In the genomic region with DNA sequence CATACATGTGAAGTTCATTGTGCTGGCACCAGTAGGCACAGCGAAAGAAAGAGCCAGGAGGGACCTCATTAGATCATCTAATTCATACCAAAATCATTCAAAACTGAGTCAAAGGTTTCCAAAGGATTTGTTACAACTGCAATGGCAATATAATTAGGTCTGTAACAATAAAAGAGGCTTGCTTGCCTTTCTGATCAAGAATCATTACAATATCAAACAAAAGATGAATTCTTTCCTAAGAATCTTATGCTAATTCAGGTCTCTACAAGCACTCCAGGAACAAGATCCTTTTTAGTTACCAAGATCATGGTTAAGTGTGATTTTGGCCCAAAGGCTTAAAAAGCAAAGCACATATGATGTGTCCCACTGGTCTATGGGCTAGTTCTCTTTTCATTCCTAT, we compare ENCODE assay signal across 1 cellular context.
TF ChIP-seq lines count a peak whose summit lies in the region.

No MANE protein-coding gene starts in this region.

TF ChIP-seq in GM23338, 12 proteins besides CTCF, POLR2A, EP300 and RAD21 (continued from another document):
- TF ChIP-seq, protein P1, sequence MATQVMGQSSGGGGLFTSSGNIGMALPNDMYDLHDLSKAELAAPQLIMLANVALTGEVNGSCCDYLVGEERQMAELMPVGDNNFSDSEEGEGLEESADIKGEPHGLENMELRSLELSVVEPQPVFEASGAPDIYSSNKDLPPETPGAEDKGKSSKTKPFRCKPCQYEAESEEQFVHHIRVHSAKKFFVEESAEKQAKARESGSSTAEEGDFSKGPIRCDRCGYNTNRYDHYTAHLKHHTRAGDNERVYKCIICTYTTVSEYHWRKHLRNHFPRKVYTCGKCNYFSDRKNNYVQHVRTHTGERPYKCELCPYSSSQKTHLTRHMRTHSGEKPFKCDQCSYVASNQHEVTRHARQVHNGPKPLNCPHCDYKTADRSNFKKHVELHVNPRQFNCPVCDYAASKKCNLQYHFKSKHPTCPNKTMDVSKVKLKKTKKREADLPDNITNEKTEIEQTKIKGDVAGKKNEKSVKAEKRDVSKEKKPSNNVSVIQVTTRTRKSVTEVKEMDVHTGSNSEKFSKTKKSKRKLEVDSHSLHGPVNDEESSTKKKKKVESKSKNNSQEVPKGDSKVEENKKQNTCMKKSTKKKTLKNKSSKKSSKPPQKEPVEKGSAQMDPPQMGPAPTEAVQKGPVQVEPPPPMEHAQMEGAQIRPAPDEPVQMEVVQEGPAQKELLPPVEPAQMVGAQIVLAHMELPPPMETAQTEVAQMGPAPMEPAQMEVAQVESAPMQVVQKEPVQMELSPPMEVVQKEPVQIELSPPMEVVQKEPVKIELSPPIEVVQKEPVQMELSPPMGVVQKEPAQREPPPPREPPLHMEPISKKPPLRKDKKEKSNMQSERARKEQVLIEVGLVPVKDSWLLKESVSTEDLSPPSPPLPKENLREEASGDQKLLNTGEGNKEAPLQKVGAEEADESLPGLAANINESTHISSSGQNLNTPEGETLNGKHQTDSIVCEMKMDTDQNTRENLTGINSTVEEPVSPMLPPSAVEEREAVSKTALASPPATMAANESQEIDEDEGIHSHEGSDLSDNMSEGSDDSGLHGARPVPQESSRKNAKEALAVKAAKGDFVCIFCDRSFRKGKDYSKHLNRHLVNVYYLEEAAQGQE (IDR thresholded peaks at IDR 0.05; ENCODE audit: unreplicated experiment): no peak
- TF ChIP-seq STAT1 (IDR thresholded peaks at IDR 0.05; ENCODE audit: unreplicated experiment): no peak
- TF ChIP-seq, protein P2, sequence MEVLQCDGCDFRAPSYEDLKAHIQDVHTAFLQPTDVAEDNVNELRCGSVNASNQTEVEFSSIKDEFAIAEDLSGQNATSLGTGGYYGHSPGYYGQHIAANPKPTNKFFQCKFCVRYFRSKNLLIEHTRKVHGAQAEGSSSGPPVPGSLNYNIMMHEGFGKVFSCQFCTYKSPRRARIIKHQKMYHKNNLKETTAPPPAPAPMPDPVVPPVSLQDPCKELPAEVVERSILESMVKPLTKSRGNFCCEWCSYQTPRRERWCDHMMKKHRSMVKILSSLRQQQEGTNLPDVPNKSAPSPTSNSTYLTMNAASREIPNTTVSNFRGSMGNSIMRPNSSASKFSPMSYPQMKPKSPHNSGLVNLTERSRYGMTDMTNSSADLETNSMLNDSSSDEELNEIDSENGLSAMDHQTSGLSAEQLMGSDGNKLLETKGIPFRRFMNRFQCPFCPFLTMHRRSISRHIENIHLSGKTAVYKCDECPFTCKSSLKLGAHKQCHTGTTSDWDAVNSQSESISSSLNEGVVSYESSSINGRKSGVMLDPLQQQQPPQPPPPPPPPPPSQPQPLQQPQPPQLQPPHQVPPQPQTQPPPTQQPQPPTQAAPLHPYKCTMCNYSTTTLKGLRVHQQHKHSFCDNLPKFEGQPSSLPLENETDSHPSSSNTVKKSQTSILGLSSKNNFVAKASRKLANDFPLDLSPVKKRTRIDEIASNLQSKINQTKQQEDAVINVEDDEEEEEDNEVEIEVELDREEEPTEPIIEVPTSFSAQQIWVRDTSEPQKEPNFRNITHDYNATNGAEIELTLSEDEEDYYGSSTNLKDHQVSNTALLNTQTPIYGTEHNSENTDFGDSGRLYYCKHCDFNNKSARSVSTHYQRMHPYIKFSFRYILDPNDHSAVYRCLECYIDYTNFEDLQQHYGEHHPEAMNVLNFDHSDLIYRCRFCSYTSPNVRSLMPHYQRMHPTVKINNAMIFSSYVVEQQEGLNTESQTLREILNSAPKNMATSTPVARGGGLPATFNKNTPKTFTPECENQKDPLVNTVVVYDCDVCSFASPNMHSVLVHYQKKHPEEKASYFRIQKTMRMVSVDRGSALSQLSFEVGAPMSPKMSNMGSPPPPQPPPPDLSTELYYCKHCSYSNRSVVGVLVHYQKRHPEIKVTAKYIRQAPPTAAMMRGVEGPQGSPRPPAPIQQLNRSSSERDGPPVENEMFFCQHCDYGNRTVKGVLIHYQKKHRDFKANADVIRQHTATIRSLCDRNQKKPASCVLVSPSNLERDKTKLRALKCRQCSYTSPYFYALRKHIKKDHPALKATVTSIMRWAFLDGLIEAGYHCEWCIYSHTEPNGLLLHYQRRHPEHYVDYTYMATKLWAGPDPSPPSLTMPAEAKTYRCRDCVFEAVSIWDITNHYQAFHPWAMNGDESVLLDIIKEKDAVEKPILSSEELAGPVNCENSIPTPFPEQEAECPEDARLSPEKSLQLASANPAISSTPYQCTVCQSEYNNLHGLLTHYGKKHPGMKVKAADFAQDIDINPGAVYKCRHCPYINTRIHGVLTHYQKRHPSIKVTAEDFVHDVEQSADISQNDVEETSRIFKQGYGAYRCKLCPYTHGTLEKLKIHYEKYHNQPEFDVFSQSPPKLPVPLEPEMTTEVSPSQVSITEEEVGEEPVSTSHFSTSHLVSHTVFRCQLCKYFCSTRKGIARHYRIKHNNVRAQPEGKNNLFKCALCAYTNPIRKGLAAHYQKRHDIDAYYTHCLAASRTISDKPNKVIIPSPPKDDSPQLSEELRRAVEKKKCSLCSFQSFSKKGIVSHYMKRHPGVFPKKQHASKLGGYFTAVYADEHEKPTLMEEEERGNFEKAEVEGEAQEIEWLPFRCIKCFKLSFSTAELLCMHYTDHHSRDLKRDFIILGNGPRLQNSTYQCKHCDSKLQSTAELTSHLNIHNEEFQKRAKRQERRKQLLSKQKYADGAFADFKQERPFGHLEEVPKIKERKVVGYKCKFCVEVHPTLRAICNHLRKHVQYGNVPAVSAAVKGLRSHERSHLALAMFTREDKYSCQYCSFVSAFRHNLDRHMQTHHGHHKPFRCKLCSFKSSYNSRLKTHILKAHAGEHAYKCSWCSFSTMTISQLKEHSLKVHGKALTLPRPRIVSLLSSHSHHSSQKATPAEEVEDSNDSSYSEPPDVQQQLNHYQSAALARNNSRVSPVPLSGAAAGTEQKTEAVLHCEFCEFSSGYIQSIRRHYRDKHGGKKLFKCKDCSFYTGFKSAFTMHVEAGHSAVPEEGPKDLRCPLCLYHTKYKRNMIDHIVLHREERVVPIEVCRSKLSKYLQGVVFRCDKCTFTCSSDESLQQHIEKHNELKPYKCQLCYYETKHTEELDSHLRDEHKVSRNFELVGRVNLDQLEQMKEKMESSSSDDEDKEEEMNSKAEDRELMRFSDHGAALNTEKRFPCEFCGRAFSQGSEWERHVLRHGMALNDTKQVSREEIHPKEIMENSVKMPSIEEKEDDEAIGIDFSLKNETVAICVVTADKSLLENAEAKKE (CRISPR knock-in tag; IDR thresholded peaks at IDR 0.05): no peak
- TF ChIP-seq, protein P3, sequence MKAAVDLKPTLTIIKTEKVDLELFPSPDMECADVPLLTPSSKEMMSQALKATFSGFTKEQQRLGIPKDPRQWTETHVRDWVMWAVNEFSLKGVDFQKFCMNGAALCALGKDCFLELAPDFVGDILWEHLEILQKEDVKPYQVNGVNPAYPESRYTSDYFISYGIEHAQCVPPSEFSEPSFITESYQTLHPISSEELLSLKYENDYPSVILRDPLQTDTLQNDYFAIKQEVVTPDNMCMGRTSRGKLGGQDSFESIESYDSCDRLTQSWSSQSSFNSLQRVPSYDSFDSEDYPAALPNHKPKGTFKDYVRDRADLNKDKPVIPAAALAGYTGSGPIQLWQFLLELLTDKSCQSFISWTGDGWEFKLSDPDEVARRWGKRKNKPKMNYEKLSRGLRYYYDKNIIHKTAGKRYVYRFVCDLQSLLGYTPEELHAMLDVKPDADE (IDR thresholded peaks at IDR 0.05): no peak
- no peak for TF ChIP-seq EZH2 (IDR thresholded peaks at IDR 0.05; ENCODE audit: low read depth, unreplicated experiment)
- TF ChIP-seq POLR2AphosphoS5 (IDR thresholded peaks at IDR 0.05; ENCODE audit: low read depth): no peak
- no peak for TF ChIP-seq CREB1 (CRISPR knock-in tag; IDR thresholded peaks at IDR 0.05; ENCODE audit: low read depth)
- no peak for TF ChIP-seq JUNB (IDR thresholded peaks at IDR 0.05; ENCODE audit: unreplicated experiment)
- TF ChIP-seq ZNF114 (CRISPR knock-in tag; IDR thresholded peaks at IDR 0.05): no peak
- TF ChIP-seq NANOG (IDR thresholded peaks at IDR 0.05; ENCODE audit: borderline replicate concordance): no peak
- no peak for TF ChIP-seq ZNF331 (CRISPR knock-in tag; IDR thresholded peaks at IDR 0.05; ENCODE audit: low read depth)
